In genomic region chr11:35662061-35662648, GRCh38 we compare ENCODE assay signal across 8 cellular contexts. TPM values are rescaled to one million over a fixed set of nuclear protein-coding genes. Genes with fewer than 3 reads are reported as not detected.
DNase-seq lines count a peak whose midpoint lies in the region; ATAC-seq and TF ChIP-seq lines count a peak whose summit lies in the region.

No MANE protein-coding gene starts in this region.

- TF ChIP-seq EP300 in suprapubic skin (IDR thresholded peaks at IDR 0.05): no peak

- H4K20me1 ChIP-seq in BLaER1: peaks cover under 1% of the 10 kb centered on the region; the same call in 1 of the 2 replicates
- no peaks in the 10 kb centered on the region for H4K20me1 ChIP-seq in OCI-LY7 (ENCODE audit: insufficient read depth, low read length)

- no TSS peak for BruUV-seq in OCI-LY7 (replicated peaks; lab: Mats Ljungman, UMichigan)

- peak; percentile 35 for ATAC-seq in GM18868 (IDR thresholded peaks at IDR 0.05; ENCODE audit: unreplicated experiment)
- peak; percentile 29 for ATAC-seq in HG03097 (IDR thresholded peaks at IDR 0.05; ENCODE audit: low FRiP score, unreplicated experiment)

- peak in 1 of 2 donors; percentile 53 for TF ChIP-seq RAD21 in liver (IDR thresholded peaks at IDR 0.05)

- no peaks in the 10 kb centered on the region for H3K79me2 ChIP-seq in OCI-LY7 (ENCODE audit: insufficient read depth, low read depth, low read length)

- DNase-seq in OCI-LY7 (ENCODE audit: low spot score): no peak
- peak; percentile 91 for DNase-seq in cerebellar cortex (ENCODE audit: low spot score)
- DNase-seq in suprapubic skin (ENCODE audit: low spot score in 2 of 2): no peak
- no peak for DNase-seq in DMS114 treated with DMSO at 0.1 percent for 48 hours (lab: John Stamatoyannopoulos, UW; ENCODE audit: unreplicated experiment)

- WGBS in liver: 1% methylated on average over 12 of the region's 12 CpGs
- 0% methylated on average over 12 of the region's 12 CpGs for WGBS in suprapubic skin

- H3K9ac ChIP-seq in BLaER1 (peak overlapping the region; percentile 92), liver (ENCODE audit: low read depth in 1 of 2, low read length in 2 of 2) (peak overlapping the region; percentile 77 to 81)

- intact Hi-C loops in OCI-LY7 (cut with micrococcal nuclease; ENCODE audit: unreplicated experiment): no loop called here

- H3K9me2 ChIP-seq in OCI-LY7 (ENCODE audit: insufficient read depth, low read length): no peaks in the 10 kb centered on the region

- POLR2A ChIA-PET in OCI-LY7 (lab: Charles Lee): no interaction called here

- H3K4me2 ChIP-seq in BLaER1: peak overlapping the region; percentile 96
- H3K4me2 ChIP-seq in OCI-LY7 (ENCODE audit: low read length): peak overlapping the region; percentile 74

- peaks cover 27% of the 10 kb centered on the region; the same call in 1 of the 2 replicates for H3K36me3 ChIP-seq in BLaER1
- no peaks in the 10 kb centered on the region; the same call in 1 of the 2 replicates for H3K36me3 ChIP-seq in OCI-LY7 (ENCODE audit: insufficient read depth, low read length)
- peaks cover 0 to 6% (median 0%) of the 10 kb centered on the region in 4 donors for H3K36me3 ChIP-seq in liver (ENCODE audit: control insufficient read depth in 4 of 4, insufficient read depth in 3 of 4, low read depth in 1 of 4, low read length in 3 of 4)
- H3K36me3 ChIP-seq in suprapubic skin: no peaks in the 10 kb centered on the region

- TF ChIP-seq CTCF in OCI-LY7 (conservative IDR thresholded peaks at IDR 0.05; ENCODE audit: low read length) (no peak), liver (IDR thresholded peaks at IDR 0.05; ENCODE audit: low read depth, low read length, missing input control) (no peak), suprapubic skin (IDR thresholded peaks at IDR 0.05) (no peak)

- H3K27ac ChIP-seq in BLaER1 (peak overlapping the region; percentile 97), OCI-LY7 (ENCODE audit: low read depth, low read length, poor library complexity, severe bottlenecking) (no peak overlapping the region), liver (ENCODE audit: low read depth in 1 of 2, low read length in 2 of 2) (peak overlapping the region; percentile 95 to 99), suprapubic skin (peak overlapping the region; percentile 99)

- TF ChIP-seq POLR2A in suprapubic skin (IDR thresholded peaks at IDR 0.05): no peak

- H2AFZ ChIP-seq in OCI-LY7 (ENCODE audit: low read length): peak overlapping the region; percentile 79

- H3K4me3 ChIP-seq in BLaER1 (peak overlapping the region; percentile 85), OCI-LY7 (ENCODE audit: low read depth, low read length, poor library complexity, severe bottlenecking) (peak overlapping the region; percentile 69), liver (ENCODE audit: low read depth in 1 of 3, low read length in 3 of 3) (peak overlapping the region; percentile 80 to 91 (median 87)), suprapubic skin (peak overlapping the region; percentile 95)

- H3K9me3 ChIP-seq in BLaER1 (peaks cover 41% of the 10 kb centered on the region), OCI-LY7 (ENCODE audit: low read length) (peaks cover 15% of the 10 kb centered on the region; the same call in 1 of the 2 replicates), liver (ENCODE audit: control insufficient read depth in 4 of 4, low read length in 3 of 4) (peaks cover 0 to 6% (median under 1%) of the 10 kb centered on the region in 4 donors), suprapubic skin (no peaks in the 10 kb centered on the region)

- CTCF ChIA-PET in OCI-LY7 (lab: Charles Lee; ENCODE audit: unreplicated experiment): no interaction called here

- H3K4me1 ChIP-seq in BLaER1 (peaks cover 31% of the 10 kb centered on the region), OCI-LY7 (ENCODE audit: insufficient read depth, low read length, poor library complexity, severe bottlenecking) (peaks cover 6% of the 10 kb centered on the region), liver (ENCODE audit: control insufficient read depth in 4 of 4, insufficient read depth in 4 of 4, low read length in 3 of 4) (peaks cover 2 to 37% (median 24%) of the 10 kb centered on the region in 4 donors), suprapubic skin (peaks cover 29% of the 10 kb centered on the region)

- H3K27me3 ChIP-seq in BLaER1: no peaks in the 10 kb centered on the region
- no peaks in the 10 kb centered on the region for H3K27me3 ChIP-seq in liver (ENCODE audit: control insufficient read depth in 4 of 4, insufficient read depth in 4 of 4, low read length in 3 of 4)
- H3K27me3 ChIP-seq in suprapubic skin: no peaks in the 10 kb centered on the region

TF ChIP-seq in liver, 16 proteins besides CTCF, POLR2A, EP300 and RAD21:
- TF ChIP-seq YY1 (IDR thresholded peaks at IDR 0.05) (peak; percentile 15), FOXA1 (IDR thresholded peaks at IDR 0.05) (peak; percentile 43), NR2F2 (IDR thresholded peaks at IDR 0.05) (peak; percentile 71), TAF1 (conservative IDR thresholded peaks at IDR 0.05) (peak; percentile 67), EGR1 (IDR thresholded peaks at IDR 0.05; ENCODE audit: low read depth in 2 of 2) (no peak), SP1 (IDR thresholded peaks at IDR 0.05) (peak; percentile 77), ATF3 (IDR thresholded peaks at IDR 0.05) (no peak), FOXA2 (IDR thresholded peaks at IDR 0.05) (peak; percentile 76), GABPA (IDR thresholded peaks at IDR 0.05 in 1 of 2, conservative IDR thresholded peaks at IDR 0.05 in 1 of 2) (no peak), MAX (IDR thresholded peaks at IDR 0.05) (no peak), RXRA (IDR thresholded peaks at IDR 0.05) (peak; percentile 56 to 80), JUND (IDR thresholded peaks at IDR 0.05) (peak; percentile 22 to 49), HNF4G (IDR thresholded peaks at IDR 0.05) (no peak), HNF4A (conservative IDR thresholded peaks at IDR 0.05) (peak; percentile 63 to 69)
- TF ChIP-seq, protein P1, sequence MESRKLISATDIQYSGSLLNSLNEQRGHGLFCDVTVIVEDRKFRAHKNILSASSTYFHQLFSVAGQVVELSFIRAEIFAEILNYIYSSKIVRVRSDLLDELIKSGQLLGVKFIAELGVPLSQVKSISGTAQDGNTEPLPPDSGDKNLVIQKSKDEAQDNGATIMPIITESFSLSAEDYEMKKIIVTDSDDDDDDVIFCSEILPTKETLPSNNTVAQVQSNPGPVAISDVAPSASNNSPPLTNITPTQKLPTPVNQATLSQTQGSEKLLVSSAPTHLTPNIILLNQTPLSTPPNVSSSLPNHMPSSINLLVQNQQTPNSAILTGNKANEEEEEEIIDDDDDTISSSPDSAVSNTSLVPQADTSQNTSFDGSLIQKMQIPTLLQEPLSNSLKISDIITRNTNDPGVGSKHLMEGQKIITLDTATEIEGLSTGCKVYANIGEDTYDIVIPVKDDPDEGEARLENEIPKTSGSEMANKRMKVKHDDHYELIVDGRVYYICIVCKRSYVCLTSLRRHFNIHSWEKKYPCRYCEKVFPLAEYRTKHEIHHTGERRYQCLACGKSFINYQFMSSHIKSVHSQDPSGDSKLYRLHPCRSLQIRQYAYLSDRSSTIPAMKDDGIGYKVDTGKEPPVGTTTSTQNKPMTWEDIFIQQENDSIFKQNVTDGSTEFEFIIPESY (IDR thresholded peaks at IDR 0.05): no peak
- TF ChIP-seq, protein P2, sequence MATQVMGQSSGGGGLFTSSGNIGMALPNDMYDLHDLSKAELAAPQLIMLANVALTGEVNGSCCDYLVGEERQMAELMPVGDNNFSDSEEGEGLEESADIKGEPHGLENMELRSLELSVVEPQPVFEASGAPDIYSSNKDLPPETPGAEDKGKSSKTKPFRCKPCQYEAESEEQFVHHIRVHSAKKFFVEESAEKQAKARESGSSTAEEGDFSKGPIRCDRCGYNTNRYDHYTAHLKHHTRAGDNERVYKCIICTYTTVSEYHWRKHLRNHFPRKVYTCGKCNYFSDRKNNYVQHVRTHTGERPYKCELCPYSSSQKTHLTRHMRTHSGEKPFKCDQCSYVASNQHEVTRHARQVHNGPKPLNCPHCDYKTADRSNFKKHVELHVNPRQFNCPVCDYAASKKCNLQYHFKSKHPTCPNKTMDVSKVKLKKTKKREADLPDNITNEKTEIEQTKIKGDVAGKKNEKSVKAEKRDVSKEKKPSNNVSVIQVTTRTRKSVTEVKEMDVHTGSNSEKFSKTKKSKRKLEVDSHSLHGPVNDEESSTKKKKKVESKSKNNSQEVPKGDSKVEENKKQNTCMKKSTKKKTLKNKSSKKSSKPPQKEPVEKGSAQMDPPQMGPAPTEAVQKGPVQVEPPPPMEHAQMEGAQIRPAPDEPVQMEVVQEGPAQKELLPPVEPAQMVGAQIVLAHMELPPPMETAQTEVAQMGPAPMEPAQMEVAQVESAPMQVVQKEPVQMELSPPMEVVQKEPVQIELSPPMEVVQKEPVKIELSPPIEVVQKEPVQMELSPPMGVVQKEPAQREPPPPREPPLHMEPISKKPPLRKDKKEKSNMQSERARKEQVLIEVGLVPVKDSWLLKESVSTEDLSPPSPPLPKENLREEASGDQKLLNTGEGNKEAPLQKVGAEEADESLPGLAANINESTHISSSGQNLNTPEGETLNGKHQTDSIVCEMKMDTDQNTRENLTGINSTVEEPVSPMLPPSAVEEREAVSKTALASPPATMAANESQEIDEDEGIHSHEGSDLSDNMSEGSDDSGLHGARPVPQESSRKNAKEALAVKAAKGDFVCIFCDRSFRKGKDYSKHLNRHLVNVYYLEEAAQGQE (IDR thresholded peaks at IDR 0.05): peak; percentile 22

RNA-seq across cellular contexts. Expression of gene TRIM44, which starts 0.4 kb away (rescaled TPM):
- total RNA-seq in OCI-LY7 (2014; rRNA removed; shearing (Covaris generic)): 5.9 and 11.3 TPM in 2 replicates
- total RNA-seq in OCI-LY7 (2022): 19.9 and 30.0 TPM in 2 replicates
- total RNA-seq in liver: 10 to 100 TPM in 1 of 2 donors, 1 to 10 TPM in 1; 3.7 to 15.1 TPM
- 10 to 100 TPM; 10.2 to 10.7 TPM for polyA plus RNA-seq in liver
- total RNA-seq in suprapubic skin: 10 to 100 TPM; 21.3 to 55.7 (median 31.3) TPM

RNA-seq across cellular contexts. Expression of gene FJX1, which starts 43.9 kb away (rescaled TPM):
- not detected in 2 replicates for total RNA-seq in OCI-LY7 (2014; rRNA removed; shearing (Covaris generic))
- 0.63 and 1.2 TPM in 2 replicates for total RNA-seq in OCI-LY7 (2022)
- total RNA-seq in liver: 1 to 10 TPM; 1.2 to 3.0 TPM
- polyA plus RNA-seq in liver: 1 to 10 TPM in 1 of 2 donors, under 1 TPM in 1; 0.46 to 1.1 TPM
- 10 to 100 TPM; 16.8 to 29.9 (median 22.9) TPM for total RNA-seq in suprapubic skin

Comparison
In these comparisons a context has a peak if more than half of its experiments do, and no peak if none do; other contexts are left out.
1. RNA of gene FJX1, which starts 43.9 kb away (total RNA-seq): 16.8 to 29.9 TPM in suprapubic skin; 1.2 to 3.0 TPM in liver and 0.63 to 1.2 TPM in OCI-LY7; every median in the first group is over 4 times any median in the second.
2. Peak in every context shown above with its lines, with median percentiles within 50 percentile points of each other: H3K4me3 ChIP-seq.